In the genomic region with DNA sequence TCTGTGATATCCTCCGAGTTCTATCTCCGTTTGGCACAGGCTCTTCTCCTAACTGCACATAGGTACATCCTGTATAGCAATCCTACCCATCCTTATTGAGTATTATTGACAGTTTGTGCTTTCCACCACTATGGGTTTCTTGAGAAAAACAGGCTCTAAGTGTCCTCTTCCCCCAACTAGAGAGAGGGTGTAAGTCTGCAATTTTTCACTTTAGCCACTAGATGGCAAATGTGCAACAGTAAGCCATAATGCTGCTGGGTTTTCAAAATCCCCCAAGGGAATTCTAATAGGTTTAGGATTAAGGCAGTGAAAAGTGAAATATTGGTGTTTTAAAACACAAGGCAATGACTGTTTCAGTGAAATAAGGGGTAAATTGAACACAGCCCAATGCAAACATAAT, we compare ENCODE assay signal across 8 cellular contexts.
DNase-seq lines count a peak whose midpoint lies in the region; ATAC-seq, FAIRE-seq and TF ChIP-seq lines count a peak whose summit lies in the region.

No MANE protein-coding gene starts in this region.

- no peak overlapping the region for H2AFZ ChIP-seq in osteoblast (ENCODE audit: low read length)

- CTCF ChIA-PET in A549 (lab: Yijun Ruan, JAX): interaction anchor here (0.7 to 1.6 kb wide), 2 partner anchors 8 to 30 kb away, joined by 3 to 4 read pairs; no protein-coding TSS in a partner anchor

- H3K4me3 ChIP-seq in A549 (no peak overlapping the region), osteoblast (ENCODE audit: insufficient read depth, low read length) (no peak overlapping the region)

- peak; percentile 40 to 42; a peak in 4 of 5 replicates for TF ChIP-seq RAD21 in A549 (conservative IDR thresholded peaks at IDR 0.05 in 1 of 2, IDR thresholded peaks at IDR 0.05 in 1 of 2)

- H3K4me2 ChIP-seq in A549 (no peak overlapping the region), osteoblast (ENCODE audit: insufficient read depth, low read length) (no peak overlapping the region)

- no peaks in the 10 kb centered on the region for H3K79me2 ChIP-seq in osteoblast (ENCODE audit: insufficient read depth, low read length)

- no peak for TF ChIP-seq POLR2A in A549 (IDR thresholded peaks at IDR 0.05; ENCODE audit: low read length)

- TF ChIP-seq CTCF in A549 (IDR thresholded peaks at IDR 0.05) (peak; percentile 46; the same call in 2 of the 3 replicates), GM12873 (IDR thresholded peaks at IDR 0.05; ENCODE audit: insufficient read depth, low read depth, low read length, missing control alignments) (peak; percentile 79), osteoblast (IDR thresholded peaks at IDR 0.05; ENCODE audit: extremely low read depth, low read depth, low read length) (peak; percentile 70)

- no peaks in the 10 kb centered on the region for H3K27me3 ChIP-seq in osteoblast (ENCODE audit: insufficient read depth, low read length)

- no peaks in the 10 kb centered on the region for H4K20me1 ChIP-seq in osteoblast (ENCODE audit: insufficient read depth, low read length)

- peak; percentile 62 to 81; a peak in 4 of 6 replicates for ATAC-seq in A549
- ATAC-seq in HG02678 (IDR thresholded peaks at IDR 0.05; ENCODE audit: unreplicated experiment): peak; percentile 83
- no peak for ATAC-seq in HG03280 (IDR thresholded peaks at IDR 0.05; ENCODE audit: unreplicated experiment)

- FAIRE-seq in A549 (lab: Jason Lieb, UNC): peak; percentile 94

- DNase-seq in A549 (ENCODE audit: low read depth in 1 of 2, low spot score in 1 of 2) (peak; percentile 1 to 25), NCI-H2107 (lab: John Stamatoyannopoulos, UW) (peak; percentile 4), cerebellar cortex (ENCODE audit: low spot score) (peak; percentile 12), osteoblast (ENCODE audit: insufficient read length, low spot score, missing footprints) (peak; percentile 66), hypothalamus (lab: John Stamatoyannopoulos, UW) (no peak)

- H3K27ac ChIP-seq in A549 (no peak overlapping the region), osteoblast (ENCODE audit: low read depth, low read length) (no peak overlapping the region)

- POLR2A ChIA-PET in A549 (lab: Yijun Ruan, JAX): no interaction called here

- no peaks in the 10 kb centered on the region for H3K36me3 ChIP-seq in osteoblast (ENCODE audit: insufficient read depth, low read length)

- H3K4me1 ChIP-seq in A549: no peaks in the 10 kb centered on the region
- no peaks in the 10 kb centered on the region for H3K4me1 ChIP-seq in osteoblast (ENCODE audit: insufficient read depth, low read length)

- 4% methylated on average over 2 of the region's 2 CpGs for WGBS in A549 (ENCODE audit: missing lambda C conversion rate)

- no peak for TF ChIP-seq EP300 in A549 (IDR thresholded peaks at IDR 0.05)

- no peaks in the 10 kb centered on the region for H3K9me3 ChIP-seq in A549
- H3K9me3 ChIP-seq in osteoblast (ENCODE audit: low read depth, low read length): no peaks in the 10 kb centered on the region

TF ChIP-seq in A549, 52 proteins besides CTCF, POLR2A, EP300 and RAD21:
- peak; percentile 43; the same call in 2 of the 3 replicates for TF ChIP-seq SMC3 (IDR thresholded peaks at IDR 0.05)
- no peak for TF ChIP-seq MYC (IDR thresholded peaks at IDR 0.05; ENCODE audit: borderline replicate concordance, low read length)
- TF ChIP-seq TP53 (CRISPR knock-in tag; IDR thresholded peaks at IDR 0.05): no peak
- no peak for TF ChIP-seq MAZ (IDR thresholded peaks at IDR 0.05; ENCODE audit: borderline replicate concordance, low read depth, low read length)

Comparison
In these comparisons a context has a peak if more than half of its experiments do, and no peak if none do; other contexts are left out.
1. DNase-seq: peak in A549 (2 of 2), NCI-H2107 (single experiment), cerebellar cortex (single experiment) and osteoblast (single experiment); none in hypothalamus (0 of 51).
2. Peak in every context shown above with its lines, with median percentiles within 50 percentile points of each other: CTCF ChIP-seq.